1 cellular context compared by ENCODE assay signal in genomic region chr15:43769584-43770228, GRCh38.
TF ChIP-seq lines count a peak whose summit lies in the region.

No MANE protein-coding gene starts in this region.

TF ChIP-seq in SK-N-SH, 30 proteins besides CTCF, POLR2A, EP300 and RAD21 (continued from another document):
- TF ChIP-seq USF2 (IDR thresholded peaks at IDR 0.05; ENCODE audit: borderline replicate concordance, low read depth, low read length) (no peak), YY1 (IDR thresholded peaks at IDR 0.05; ENCODE audit: low read depth) (no peak), TAF1 (IDR thresholded peaks at IDR 0.05; ENCODE audit: borderline replicate concordance, low read depth, low read length) (no peak)
